Comparison of ENCODE assay signal across 24 cellular contexts in genomic region chr15:89345245-89345644, GRCh38.
"Had no signal": no experiment of that assay in that cellular context is flagged by ENCODE, and none has a peak within 500 bp of the region (broad histone marks: within the 10 kb centered on the region; RNA-seq: fewer than 3 reads in every experiment).

No MANE protein-coding gene starts in this region.

- H3K4me3 ChIP-seq: coronary artery, dorsolateral prefrontal cortex, esophagus muscularis mucosa, gastrocnemius medialis, heart right ventricle, left lung, lower lobe of right lung, mucosa of descending colon had no signal

- H3K9me3 ChIP-seq: esophagus muscularis mucosa, gastrocnemius medialis, heart right ventricle, left lung, lower lobe of right lung, mucosa of descending colon had no signal

- H3K4me3 Mint-ChIP-seq: mesothelial cell of epicardium; naive B cell; naive thymus-derived CD8-positive, alpha-beta T cell had no signal

- H3K27ac Mint-ChIP-seq: mesothelial cell of epicardium; naive thymus-derived CD8-positive, alpha-beta T cell had no signal

- H3K27me3 ChIP-seq: dorsolateral prefrontal cortex had no signal

- H3K36me3 ChIP-seq: esophagus muscularis mucosa, gastrocnemius medialis, heart right ventricle, left lung, lower lobe of right lung had no signal

- H3K4me1 Mint-ChIP-seq: mesothelial cell of epicardium; naive thymus-derived CD8-positive, alpha-beta T cell had no signal

- H3K36me3 Mint-ChIP-seq: mesothelial cell of epicardium; naive B cell; naive thymus-derived CD8-positive, alpha-beta T cell had no signal

- FAIRE-seq: endothelial cell of umbilical vein, islet of Langerhans, keratinocyte had no signal

- H3K27ac ChIP-seq: coronary artery, esophagus muscularis mucosa, foreskin keratinocyte, gastrocnemius medialis, heart right ventricle, left lung, lower lobe of right lung had no signal

- H3K4me1 ChIP-seq: esophagus muscularis mucosa, foreskin keratinocyte, gastrocnemius medialis, left lung, lower lobe of right lung had no signal

- H3K9me3 Mint-ChIP-seq: naive B cell had no signal

- ATAC-seq: foreskin keratinocyte; gastrocnemius medialis; heart right ventricle; left cardiac atrium; left lung; left ventricle myocardium superior; lower lobe of right lung; mucosa of descending colon; naive thymus-derived CD8-positive, alpha-beta T cell had no signal

- DNase-seq: dermis blood vessel endothelial cell; dorsolateral prefrontal cortex; effector CD4-positive, alpha-beta T cell; effector memory CD4-positive, alpha-beta T cell; foreskin keratinocyte; gastrocnemius medialis; glutamatergic neuron; head of caudate nucleus; heart right ventricle; hippocampal formation; left cardiac atrium; left lung; left ventricle myocardium superior; lower lobe of right lung; mesenchymal stem cell; mucosa of descending colon; naive B cell; naive thymus-derived CD8-positive, alpha-beta T cell had no signal
